In the genomic region with DNA sequence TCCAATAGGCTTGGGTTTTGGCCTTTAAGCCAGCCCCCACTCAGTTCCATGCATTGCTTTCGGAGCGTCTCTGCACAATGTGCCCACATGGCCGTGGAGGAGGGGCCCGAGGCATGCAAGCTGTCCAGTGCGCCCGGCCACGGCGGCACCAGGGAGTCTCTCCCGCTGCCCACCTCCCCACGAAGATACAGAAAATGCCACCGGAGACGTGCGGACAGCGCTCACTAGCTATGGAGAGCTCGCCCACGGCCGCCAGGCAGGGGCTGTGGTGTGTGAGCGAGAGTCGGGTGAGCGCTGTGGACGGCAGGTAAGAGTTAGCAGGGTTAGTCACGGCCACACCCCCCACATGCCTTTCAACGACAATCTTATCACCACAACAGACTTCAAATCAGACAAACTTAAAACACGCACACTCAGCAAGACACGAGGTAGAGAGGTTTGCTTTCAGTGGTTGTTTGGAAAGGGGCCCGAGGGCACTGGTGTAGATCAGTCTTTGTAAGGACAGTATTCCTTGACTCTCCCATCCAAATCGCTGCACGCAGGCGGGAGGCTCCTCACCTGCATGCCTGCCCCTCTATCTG, we compare ENCODE assay signal across 23 cellular contexts.
"Had no signal": no experiment of that assay in that cellular context is flagged by ENCODE, and none has a peak within 500 bp of the region (broad histone marks: within the 10 kb centered on the region; RNA-seq: fewer than 3 reads in every experiment).

No MANE protein-coding gene starts in this region.

- ATAC-seq: activated CD4-positive, CD25-positive, alpha-beta regulatory T cell treated with anti-CD3 and anti-CD28 coated beads, Interleukin-2, amount 50 U/mL, for 24 hours; activated T-cell treated with anti-CD3 and anti-CD28 coated beads, Interleukin-2, amount 50 U/mL, for 4 hours; left cardiac atrium had no signal

- H3K27me3 Mint-ChIP-seq: activated naive CD4-positive, alpha-beta T cell treated with anti-CD3 and anti-CD28 coated beads, Interleukin-2, amount 10 ng/mL, durations not matched to agents 7 days and 5 days had no signal

- H3K9me3 Mint-ChIP-seq: activated CD4-positive, alpha-beta T cell treated with anti-CD3 and anti-CD28 coated beads, Interleukin-2, amount 10 ng/mL, durations not matched to agents 7 days and 5 days; activated naive CD4-positive, alpha-beta T cell treated with anti-CD3 and anti-CD28 coated beads, Interleukin-2, amount 10 ng/mL, durations not matched to agents 7 days and 5 days; activated T-cell treated with anti-CD3 and anti-CD28 coated beads, Interleukin-2, amount 50 U/mL, for 4 hours; nephron had no signal

- H3K4me3 Mint-ChIP-seq: activated CD4-positive, alpha-beta T cell treated with anti-CD3 and anti-CD28 coated beads, Interleukin-2, amount 10 ng/mL, durations not matched to agents 7 days and 5 days; activated naive CD4-positive, alpha-beta T cell treated with anti-CD3 and anti-CD28 coated beads, Interleukin-2, amount 10 ng/mL, durations not matched to agents 7 days and 5 days; activated T-cell treated with anti-CD3 and anti-CD28 coated beads, Interleukin-2, amount 50 U/mL, for 4 hours; nephron had no signal

- H3K27me3 ChIP-seq: adrenal gland, breast epithelium, esophagus muscularis mucosa, right atrium auricular region had no signal

- H3K4me1 ChIP-seq: adrenal gland, breast epithelium, prostate gland, right atrium auricular region had no signal

- H3K27ac Mint-ChIP-seq: activated CD4-positive, alpha-beta T cell treated with anti-CD3 and anti-CD28 coated beads, Interleukin-2, amount 10 ng/mL, durations not matched to agents 7 days and 5 days; activated naive CD4-positive, alpha-beta T cell treated with anti-CD3 and anti-CD28 coated beads, Interleukin-2, amount 10 ng/mL, durations not matched to agents 7 days and 5 days; nephron had no signal

- H3K4me3 ChIP-seq: adrenal gland, breast epithelium, esophagus muscularis mucosa, prostate gland, right atrium auricular region, skin epidermis, thoracic aorta had no signal

- H3K36me3 ChIP-seq: breast epithelium had no signal

- H3K9me3 ChIP-seq: adrenal gland, breast epithelium, esophagus muscularis mucosa, prostate gland, right atrium auricular region, thoracic aorta had no signal

- FAIRE-seq: astrocyte, endothelial cell of umbilical vein, islet of Langerhans, urothelium cell line had no signal

- DNase-seq: activated CD4-positive, alpha-beta T cell treated with anti-CD3 and anti-CD28 coated beads, Interleukin-2, amount 10 ng/mL, durations not matched to agents 7 days and 5 days; activated CD8-positive, alpha-beta memory T cell treated with anti-CD3 and anti-CD28 coated beads, Interleukin-2, amount 50 U/mL, for 4 hours; activated naive CD4-positive, alpha-beta T cell treated with anti-CD3 and anti-CD28 coated beads, Interleukin-2, amount 10 ng/mL, durations not matched to agents 7 days and 5 days; activated T-cell treated with anti-CD3 and anti-CD28 coated beads, Interleukin-2, amount 50 U/mL, for 4 hours; adrenal gland; dermis blood vessel endothelial cell; effector memory CD4-positive, alpha-beta T cell; hippocampal formation; left cardiac atrium; midbrain; T1000 had no signal

- H3K36me3 Mint-ChIP-seq: activated naive CD4-positive, alpha-beta T cell treated with anti-CD3 and anti-CD28 coated beads, Interleukin-2, amount 10 ng/mL, durations not matched to agents 7 days and 5 days had no signal

- H3K27ac ChIP-seq: adrenal gland, breast epithelium, esophagus muscularis mucosa, prostate gland, right atrium auricular region, skin epidermis, thoracic aorta had no signal
